In the genomic region with DNA sequence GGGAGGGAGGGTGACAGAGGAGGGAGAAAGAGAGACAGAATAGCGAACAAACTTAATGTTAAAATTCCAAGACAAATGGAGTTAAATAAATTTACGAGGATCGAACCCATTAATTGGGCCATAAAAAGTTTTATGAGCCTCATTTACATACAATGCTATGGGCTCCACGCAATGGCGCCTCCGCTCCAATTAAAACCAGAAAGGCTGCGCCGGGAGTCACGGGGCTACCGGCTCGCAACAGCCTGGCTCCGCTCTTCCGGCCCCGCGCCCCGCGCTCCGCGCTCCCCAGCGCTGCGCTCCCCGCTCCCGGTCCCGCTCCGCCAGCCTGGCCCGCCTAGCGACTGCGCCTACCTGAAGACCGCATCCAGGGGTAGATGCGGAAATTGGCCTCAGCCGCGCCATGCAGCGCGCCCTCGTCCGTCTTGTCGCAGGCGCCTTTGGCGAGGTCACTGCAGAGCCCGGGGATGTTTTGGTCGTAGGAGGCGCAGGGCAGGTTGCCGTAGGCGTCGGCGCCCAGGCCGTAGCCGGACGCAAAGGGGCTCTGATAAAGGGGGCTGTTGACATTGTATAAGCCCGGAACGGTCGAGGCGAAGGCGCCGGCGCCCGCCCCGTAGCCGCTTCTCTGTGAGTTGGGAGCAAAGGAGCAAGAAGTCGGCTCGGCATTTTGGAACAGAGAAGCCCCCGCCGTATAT, we compare ENCODE assay signal across 9 cellular contexts. TPM values are rescaled to one million over a fixed set of nuclear protein-coding genes. Genes with fewer than 3 reads are reported as not detected.
DNase-seq lines count a peak whose midpoint lies in the region; ATAC-seq, FAIRE-seq and TF ChIP-seq lines count a peak whose summit lies in the region.
"Had no signal": no experiment of that assay in that cellular context is flagged by ENCODE, and none has a peak within 500 bp of the region (broad histone marks: within the 10 kb centered on the region; RNA-seq: fewer than 3 reads in every experiment).

No MANE protein-coding gene starts in this region.

- H3K4me2 ChIP-seq in SU-DHL-6 (ENCODE audit: low read depth, low read length, poor library complexity, severe bottlenecking) = peak overlapping the region; percentile 83
- H3K4me2 ChIP-seq: BLaER1 treated with 17β-estradiol and CSF1 and Interleukin-3, amounts not matched to agents 10 nM and 100 nM had no signal

- 0 out of 2 replicates have a peak, but pooled peaks cover 4% of the 10 kb centered on the region for H3K79me2 ChIP-seq in SU-DHL-6 (ENCODE audit: insufficient read depth, low read length)

- no peaks in the 10 kb centered on the region for H4K20me1 ChIP-seq in SU-DHL-6 (ENCODE audit: low read depth, low read length)

- no peaks in the 10 kb centered on the region for H3K9me2 ChIP-seq in SU-DHL-6 (replicated peaks; ENCODE audit: insufficient read depth, low read length)

- H3K4me3 ChIP-seq in SU-DHL-6 (ENCODE audit: insufficient read depth, low read length, poor library complexity, severe bottlenecking) (peak overlapping the region; percentile 69), small intestine (ENCODE audit: low read depth in 1 of 2, low read length in 2 of 2) (peak overlapping the region; percentile 18 to 47)

- H3K27me3 ChIP-seq in SU-DHL-6 (ENCODE audit: low read length) = no peaks in the 10 kb centered on the region
- H3K27me3 ChIP-seq in small intestine (ENCODE audit: control insufficient read depth in 2 of 2, insufficient read depth in 2 of 2, low read length in 2 of 2) = peaks cover 15 to 78% of the 10 kb centered on the region in 2 donors

- peak overlapping the region; percentile 83 for H3K9ac ChIP-seq in SU-DHL-6 (ENCODE audit: low read length)
- H3K9ac ChIP-seq: BLaER1 treated with 17β-estradiol and CSF1 and Interleukin-3, amounts not matched to agents 10 nM and 100 nM had no signal

- H3K36me3 ChIP-seq in SU-DHL-6 (ENCODE audit: low read length) (0 out of 2 replicates have a peak, but pooled peaks cover 4% of the 10 kb centered on the region), small intestine (ENCODE audit: control insufficient read depth in 2 of 2, insufficient read depth in 2 of 2, low read length in 2 of 2) (no peaks in the 10 kb centered on the region)
- H3K36me3 ChIP-seq: BLaER1 treated with 17β-estradiol and CSF1 and Interleukin-3, amounts not matched to agents 10 nM and 100 nM had no signal

- no peak for FAIRE-seq in small intestine (lab: Jason Lieb, UNC)

- 3 to 6% (median 3%) methylated on average over 59 to 63 of the region's 63 CpGs for WGBS in small intestine, 3 donors

- H3F3A ChIP-seq in SU-DHL-6 (ENCODE audit: insufficient read depth) = peaks cover 17% of the 10 kb centered on the region

- peak overlapping the region; percentile 85 for H3K27ac ChIP-seq in SU-DHL-6 (ENCODE audit: low read depth, low read length)
- peak overlapping the region in 1 of 2 donors; percentile 48 for H3K27ac ChIP-seq in small intestine (ENCODE audit: low read depth in 1 of 2, low read length in 1 of 2)
- H3K27ac ChIP-seq: BLaER1 treated with 17β-estradiol and CSF1 and Interleukin-3, amounts not matched to agents 10 nM and 100 nM had no signal

- H2AFZ ChIP-seq in SU-DHL-6 (ENCODE audit: low read depth, low read length, severe bottlenecking) = peak overlapping the region; percentile 77

- TF ChIP-seq CTCF in SU-DHL-6 (IDR thresholded peaks at IDR 0.05; ENCODE audit: insufficient read depth, low read length, poor library complexity, severe bottlenecking) = no peak

- DNase-seq in NCI-H1436 (lab: John Stamatoyannopoulos, UW) (peak; percentile 31), NCI-H1436 treated with DMSO at 0.1 percent for 48 hours (lab: John Stamatoyannopoulos, UW) (no peak), glomerular visceral epithelial cell (ENCODE audit: extremely low spot score) (peak; percentile 36), small intestine (no peak), midbrain (lab: John Stamatoyannopoulos, UW) (no peak)
- DNase-seq in effector CD4-positive, alpha-beta T cell = no peak

- no peaks in the 10 kb centered on the region for H3K4me1 ChIP-seq in small intestine (ENCODE audit: control insufficient read depth in 2 of 2, insufficient read depth in 1 of 2, low read depth in 1 of 2, low read length in 1 of 2)

- no peak for ATAC-seq in HG03442 (IDR thresholded peaks at IDR 0.05; ENCODE audit: unreplicated experiment)

- no peaks in the 10 kb centered on the region for H3K9me3 ChIP-seq in SU-DHL-6 (ENCODE audit: insufficient read depth, low read length)
- no peaks in the 10 kb centered on the region for H3K9me3 ChIP-seq in small intestine (ENCODE audit: control insufficient read depth, low read depth)

RNA-seq across cellular contexts. Expression of a gene that starts 0.5 kb away (rescaled TPM):
- polyA plus RNA-seq in small intestine = 1 to 10 TPM in 2 of 3 donors, not detected in 1; 1.1 to 1.9 TPM

RNA-seq across cellular contexts. Expression of a gene that starts 3.6 kb away (rescaled TPM):
- polyA plus RNA-seq in small intestine = 1 to 10 TPM in 1 of 3 donors, under 1 TPM in 2; 0.45 to 3.3 (median 0.54) TPM

RNA-seq across cellular contexts. Expression of a gene that starts 8.4 kb away (rescaled TPM):
- under 1 TPM in 2 of 3 donors, not detected in 1; 0.46 to 0.81 TPM for polyA plus RNA-seq in small intestine

RNA-seq across cellular contexts. Expression of a gene that starts 9.4 kb away (rescaled TPM):
- polyA plus RNA-seq in small intestine = under 1 TPM in 1 of 3 donors, not detected in 2; 0.28 TPM

RNA-seq across cellular contexts. Expression of a gene that starts 12.5 kb away (rescaled TPM):
- 1 to 10 TPM in 2 of 3 donors, under 1 TPM in 1; 0.45 to 7.7 (median 2.4) TPM for polyA plus RNA-seq in small intestine

Comparison
In these comparisons a context has a peak if more than half of its experiments do, and no peak if none do; other contexts are left out.
1. DNase-seq: peak in NCI-H1436 (single experiment) and glomerular visceral epithelial cell (single experiment); none in NCI-H1436 treated with DMSO at 0.1 percent for 48 hours (single experiment), small intestine (single experiment), midbrain (single experiment) and effector CD4-positive, alpha-beta T cell (single experiment).